30 cellular contexts compared by ENCODE assay signal in genomic region chr17:36837616-36838272, GRCh38.
DNase-seq lines count a peak whose midpoint lies in the region; ATAC-seq and TF ChIP-seq lines count a peak whose summit lies in the region.
"Had no signal": no experiment of that assay in that cellular context is flagged by ENCODE, and none has a peak within 500 bp of the region (broad histone marks: within the 10 kb centered on the region; RNA-seq: fewer than 3 reads in every experiment).

No MANE protein-coding gene starts in this region.

- H3K36me3 ChIP-seq in A673 (ENCODE audit: insufficient read depth, low read length, poor library complexity, severe bottlenecking): no peaks in the 10 kb centered on the region
- no peaks in the 10 kb centered on the region for H3K36me3 ChIP-seq in H7 (replicated peaks; ENCODE audit: control insufficient read depth, insufficient read depth, low read length)
- no peaks in the 10 kb centered on the region for H3K36me3 ChIP-seq in Peyer's patch
- H3K36me3 ChIP-seq: vagina had no signal

- CTCF ChIA-PET in A673 (lab: Charles Lee): no interaction called here

- DNase-seq in A673 (ENCODE audit: low spot score) (peak; percentile 27), H7 (peak; percentile 89), NCI-H748 treated with DMSO at 0.1 percent for 48 hours (lab: John Stamatoyannopoulos, UW) (peak; percentile 14), iPS-NIHi11 (ENCODE audit: low spot score) (peak; percentile 78), Peyer's patch (no peak), lower leg skin (ENCODE audit: low spot score in 2 of 2) (no peak)
- DNase-seq: ACHN; activated B cell treated with CpG ODN at 0.5 μM for 24 hours; activated CD4-positive, alpha-beta T cell treated with anti-CD3 and anti-CD28 coated beads, Interleukin-2, amount 50 U/mL, for 4 hours; activated naive CD4-positive, alpha-beta T cell treated with anti-CD3 and anti-CD28 coated beads, Interleukin-2, amount 50 U/mL, for 16 hours; anterior cingulate cortex; C1 segment of cervical spinal cord; Calu3; caudate nucleus; DND-41; IMR-90; left ventricle myocardium superior; NCI-H187; NCI-H226; PC-3; SHP77; stimulated activated CD4-positive, alpha-beta T cell treated with anti-CD3 and anti-CD28 coated beads, Interleukin-4, amount 100 ng/mL, for 4 hours; stimulated activated naive CD4-positive, alpha-beta T cell treated with Interleukin-2 at 50 U/mL for 16 hours; T-helper 9 cell; testis had no signal

- TF ChIP-seq POLR2A in Peyer's patch (IDR thresholded peaks at IDR 0.05) (no peak), lower leg skin (IDR thresholded peaks at IDR 0.05) (no peak)

- H3K27ac ChIP-seq in A673 (ENCODE audit: low read depth, low read length, poor library complexity, severe bottlenecking) (no peak overlapping the region), Peyer's patch (no peak overlapping the region)
- H3K27ac ChIP-seq: testis, vagina had no signal

- H3K4me1 ChIP-seq in A673 (ENCODE audit: insufficient read depth, low read length, poor library complexity, severe bottlenecking): no peaks in the 10 kb centered on the region
- H3K4me1 ChIP-seq in Peyer's patch: no peaks in the 10 kb centered on the region
- H3K4me1 ChIP-seq: testis, vagina had no signal

- no peaks in the 10 kb centered on the region for H3K27me3 ChIP-seq in A673 (replicated peaks; ENCODE audit: insufficient read depth, low read depth, low read length, poor library complexity)
- H3K27me3 ChIP-seq in H7 (ENCODE audit: control insufficient read depth, insufficient read depth, low read length): peaks cover 4% of the 10 kb centered on the region; the same call in 1 of the 2 replicates
- no peaks in the 10 kb centered on the region for H3K27me3 ChIP-seq in Peyer's patch
- H3K27me3 ChIP-seq: testis, vagina had no signal

- ATAC-seq in HG02610 (IDR thresholded peaks at IDR 0.05; ENCODE audit: unreplicated experiment) (no peak), GM18867 (IDR thresholded peaks at IDR 0.05; ENCODE audit: unreplicated experiment) (no peak)
- ATAC-seq: GM12878, left ventricle myocardium superior, PC-3, sciatic nerve had no signal

- no TSS peak for BruUV-seq in A673 (replicated peaks; lab: Mats Ljungman, UMichigan)

- intact Hi-C loops in A673 (cut with micrococcal nuclease; ENCODE audit: unreplicated experiment): no loop called here
- intact Hi-C loops in lower leg skin (cut with DNase I; ENCODE audit: low total_unique reads): no loop called here

- POLR2A ChIA-PET in A673 (lab: Charles Lee; ENCODE audit: low non-redundant PET): no interaction called here

- no peak overlapping the region for H3K4me3 ChIP-seq in A673 (ENCODE audit: low read depth, low read length, poor library complexity, severe bottlenecking)
- H3K4me3 ChIP-seq in H7 (ENCODE audit: insufficient read depth, low read depth, low read length): no peak overlapping the region
- no peak overlapping the region for H3K4me3 ChIP-seq in Peyer's patch
- H3K4me3 ChIP-seq in lower leg skin (ENCODE audit: low read depth, poor library complexity, severe bottlenecking): no peak overlapping the region
- H3K4me3 ChIP-seq: GM12878, testis, vagina had no signal

- TF ChIP-seq CTCF in A673 (conservative IDR thresholded peaks at IDR 0.05; ENCODE audit: low read depth, low read length) (0 out of 2 replicates have a peak, but pooled peaks have one; percentile 8), Peyer's patch (IDR thresholded peaks at IDR 0.05) (no peak), lower leg skin (IDR thresholded peaks at IDR 0.05) (no peak)

- H3K9me3 ChIP-seq in A673 (ENCODE audit: low read depth, low read length, poor library complexity, severe bottlenecking): no peaks in the 10 kb centered on the region
- no peaks in the 10 kb centered on the region for H3K9me3 ChIP-seq in Peyer's patch
- H3K9me3 ChIP-seq: testis, vagina had no signal

- 40 to 46% methylated on average over 9 of the region's 9 CpGs for WGBS in lower leg skin, 2 donors

Comparison
In these comparisons a context has a peak if more than half of its experiments do, and no peak if none do; other contexts are left out.
1. DNase-seq: peak in A673 (single experiment), H7 (single experiment), NCI-H748 treated with DMSO at 0.1 percent for 48 hours (single experiment) and iPS-NIHi11 (single experiment); none in Peyer's patch (0 of 3) and lower leg skin (0 of 2).